Comparison of ENCODE assay signal across 21 cellular contexts in the genomic region with DNA sequence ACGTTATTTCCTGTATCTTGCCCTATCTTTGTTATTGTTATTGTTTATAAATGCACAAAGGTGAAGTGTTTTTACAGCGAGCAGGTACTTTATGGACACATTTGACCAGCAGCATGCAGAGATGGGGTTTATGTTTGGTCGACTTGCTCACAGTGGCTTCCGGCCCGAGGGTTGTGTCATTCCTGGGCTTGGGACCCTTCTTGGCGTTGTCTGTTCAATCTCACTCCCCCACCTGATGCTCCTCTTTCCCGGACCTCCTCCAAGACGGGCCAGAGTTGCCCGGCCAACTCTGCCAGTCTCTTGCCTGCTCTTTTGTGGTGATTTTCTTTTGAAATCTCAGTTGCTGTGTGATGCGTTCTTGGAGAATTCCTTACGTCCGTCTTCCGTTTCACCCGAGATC.
"Had no signal": no experiment of that assay in that cellular context is flagged by ENCODE, and none has a peak within 500 bp of the region (broad histone marks: within the 10 kb centered on the region; RNA-seq: fewer than 3 reads in every experiment).

No MANE protein-coding gene starts in this region.

- ATAC-seq: Panc1, PC-3 had no signal

- H3K36me3 ChIP-seq: SJSA1 had no signal

- H3K27me3 ChIP-seq: SJSA1 had no signal

- H3K27ac ChIP-seq: SK-N-MC had no signal

- H3K4me3 ChIP-seq: SK-N-MC had no signal

- H3K9me3 ChIP-seq: SJSA1 had no signal

- DNase-seq: KBM-7, MV-4-11, NCI-H1048, NCI-H1105, NCI-H1417, NCI-H1436 treated with DMSO at 0.1 percent for 48 hours, NCI-H1694 treated with DMSO at 0.1 percent for 48 hours, NCI-H1930, NCI-H2081 treated with DMSO at 0.1 percent for 48 hours, NCI-H2171, NCI-H226, NCI-H446, NCI-H510A, NCI-H524 treated with DMSO at 0.1 percent for 48 hours, NCI-H69, NCI-H774, PC-3, SIG-M5 had no signal
